8 cellular contexts compared by ENCODE assay signal in the genomic region with DNA sequence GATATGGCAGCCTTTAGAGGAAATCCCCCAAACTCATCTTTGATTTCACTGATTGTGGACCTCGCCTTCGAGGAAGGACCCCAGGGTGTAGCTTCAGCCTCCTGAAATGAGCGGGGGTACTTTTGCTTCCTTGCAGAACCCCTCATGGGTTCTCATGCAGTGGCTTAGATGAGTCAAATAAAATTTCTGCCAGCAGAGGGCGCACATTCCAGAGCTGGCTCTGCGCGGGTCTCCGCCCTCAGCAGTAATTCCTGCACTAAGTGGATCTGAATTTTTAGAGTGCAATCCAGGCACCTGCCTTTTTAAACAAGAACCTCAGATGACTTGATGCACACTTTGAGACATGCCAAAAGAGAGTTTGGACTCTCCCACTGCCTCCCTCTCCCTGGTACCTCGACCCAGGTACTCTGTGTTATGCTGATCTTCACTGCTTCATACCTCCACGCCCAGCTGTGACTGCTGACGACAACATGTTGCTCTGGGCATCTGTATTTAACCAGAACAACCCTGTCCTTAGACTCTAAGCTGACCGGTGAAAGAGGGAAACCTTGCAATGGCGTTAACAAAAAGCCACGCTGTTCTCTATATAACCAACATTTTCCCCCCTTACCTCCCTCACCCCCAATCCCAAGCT. TPM values are rescaled to one million over a fixed set of nuclear protein-coding genes. Genes with fewer than 3 reads are reported as not detected.
DNase-seq lines count a peak whose midpoint lies in the region; ATAC-seq, FAIRE-seq and TF ChIP-seq lines count a peak whose summit lies in the region.

No MANE protein-coding gene starts in this region.

- H3K4me2 ChIP-seq in DND-41 (ENCODE audit: insufficient read depth, low read length) (no peak overlapping the region), hepatocyte (no peak overlapping the region)

- ATAC-seq in DND-41 (ENCODE audit: insufficient read depth, low read depth): peak; percentile 98
- ATAC-seq in GM19397 (IDR thresholded peaks at IDR 0.05; ENCODE audit: unreplicated experiment): peak; percentile 91
- peak; percentile 77 for ATAC-seq in HG03565 (IDR thresholded peaks at IDR 0.05; ENCODE audit: unreplicated experiment)
- ATAC-seq in Panc1: peak; percentile 96

- no peak overlapping the region for H3K27ac ChIP-seq in DND-41 (ENCODE audit: low read length)
- no peak overlapping the region for H3K27ac ChIP-seq in Panc1 (ENCODE audit: low read length)
- no peak overlapping the region for H3K27ac ChIP-seq in hepatocyte

- peaks cover 6% of the 10 kb centered on the region for H3K27me3 ChIP-seq in DND-41 (ENCODE audit: insufficient read depth, low read length, poor library complexity)
- peaks cover 22% of the 10 kb centered on the region for H3K27me3 ChIP-seq in Panc1 (ENCODE audit: control insufficient read depth, insufficient read depth, low read length)
- peaks cover 16% of the 10 kb centered on the region for H3K27me3 ChIP-seq in hepatocyte

- FAIRE-seq in GM12892 (lab: Jason Lieb, UNC): no peak

- no peaks in the 10 kb centered on the region for H3K4me1 ChIP-seq in DND-41 (ENCODE audit: insufficient read depth, low read length)
- H3K4me1 ChIP-seq in Panc1 (ENCODE audit: control insufficient read depth, insufficient read depth, low read length): peaks cover 4% of the 10 kb centered on the region; the same call in 1 of the 2 replicates
- no peaks in the 10 kb centered on the region for H3K4me1 ChIP-seq in hepatocyte (ENCODE audit: insufficient read depth)

- no peak for TF ChIP-seq POLR2A in GM12892 (IDR thresholded peaks at IDR 0.05; ENCODE audit: low read depth, low read length)

- peak; percentile 79 for TF ChIP-seq CTCF in DND-41 (IDR thresholded peaks at IDR 0.05; ENCODE audit: borderline replicate concordance, extremely low read depth, low read length, poor library complexity, severe bottlenecking)
- TF ChIP-seq CTCF in Panc1 (IDR thresholded peaks at IDR 0.05): peak; percentile 92
- peak; percentile 90 for TF ChIP-seq CTCF in hepatocyte (IDR thresholded peaks at IDR 0.05; ENCODE audit: poor library complexity)

- H2AFZ ChIP-seq in DND-41 (ENCODE audit: low read depth, low read length) (no peak overlapping the region), hepatocyte (no peak overlapping the region)

- 27% methylated on average over 13 of the region's 13 CpGs for WGBS in hepatocyte (ENCODE audit: low lambda C conversion rate, missing lambda C conversion rate)

- CTCF ChIA-PET in Panc1 (lab: Charles Lee): interaction anchor here (0.7 to 1.0 kb wide), 5 partner anchors 9 to 1282 kb away, joined by 3 to 9 read pairs (median 3); no protein-coding TSS in a partner anchor

- no peaks in the 10 kb centered on the region for H3K79me2 ChIP-seq in DND-41 (ENCODE audit: insufficient read depth, low read length)
- no peaks in the 10 kb centered on the region for H3K79me2 ChIP-seq in hepatocyte

- no TSS peak for BruUV-seq in Panc1 (replicated peaks; lab: Mats Ljungman, UMichigan)

- H3K36me3 ChIP-seq in DND-41 (ENCODE audit: insufficient read depth, low read length) (no peaks in the 10 kb centered on the region), Panc1 (ENCODE audit: control insufficient read depth, insufficient read depth, low read length) (no peaks in the 10 kb centered on the region), hepatocyte (replicated peaks; ENCODE audit: insufficient read depth, low read depth) (no peaks in the 10 kb centered on the region)

- H4K20me1 ChIP-seq in DND-41 (ENCODE audit: insufficient read depth, low read length) (no peaks in the 10 kb centered on the region), hepatocyte (ENCODE audit: insufficient read depth, poor library complexity, severe bottlenecking) (no peaks in the 10 kb centered on the region)

- H3K9me2 ChIP-seq in hepatocyte (replicated peaks; ENCODE audit: insufficient read depth): no peaks in the 10 kb centered on the region

- H3K9me3 ChIP-seq in DND-41 (ENCODE audit: insufficient read depth, low read length, severe bottlenecking) (no peaks in the 10 kb centered on the region), Panc1 (ENCODE audit: control insufficient read depth, insufficient read depth, low read depth, low read length) (no peaks in the 10 kb centered on the region), hepatocyte (ENCODE audit: low read depth) (no peaks in the 10 kb centered on the region)

- intact Hi-C loops in Panc1 (cut with micrococcal nuclease; ENCODE audit: unreplicated experiment): no loop called here

- H3K4me3 ChIP-seq in DND-41 (ENCODE audit: low read depth in 1 of 2, low read length in 2 of 2): no peak overlapping the region
- no peak overlapping the region for H3K4me3 ChIP-seq in Panc1 (ENCODE audit: low read depth in 2 of 2, low read length in 2 of 2)
- H3K4me3 ChIP-seq in hepatocyte: no peak overlapping the region

- in situ Hi-C loops in Panc1 (cut with HindIII; ENCODE audit: low pct_unique_long_range_greater_than_20kb, low sequenced_read_pairs): no loop called here

- DNase-seq in DND-41 (peak; percentile 68), Panc1 (ENCODE audit: low read depth, low spot score) (peak; percentile 30), amniotic stem cell (lab: John Stamatoyannopoulos, UW) (peak; percentile 8), hepatocyte (ENCODE audit: low spot score) (peak; percentile 82), GM12892 (ENCODE audit: insufficient read length) (no peak)
- DNase-seq in stimulated activated CD4-positive, alpha-beta T cell treated with anti-CD3 and anti-CD28 coated beads, Interleukin-15, amount 100 ng/mL, for 24 hours: peak; percentile 72

- H3K9ac ChIP-seq in DND-41 (ENCODE audit: low read depth, low read length): no peak overlapping the region

- POLR2A ChIA-PET in Panc1 (lab: Charles Lee): no interaction called here

RNA-seq across cellular contexts. Expression of gene EGFLAM, which starts 7.3 kb away (rescaled TPM):
- total RNA-seq in Panc1 (2021; ENCODE audit: unreplicated experiment) (14.8 TPM), hepatocyte (4.4 and 9.0 TPM in 2 replicates)
- polyA plus RNA-seq in Panc1 (2012; ENCODE audit: insufficient read length): 8.1 TPM
- 6.5 and 9.2 TPM in 2 replicates for polyA plus RNA-seq in hepatocyte
- not detected for polyA plus RNA-seq in GM12892 (2012; ENCODE audit: missing spikeins)
